In genomic region chr2:203936949-203937348, GRCh38 we compare ENCODE assay signal across 1 cellular context.
A peak's percentile ranks its signal among the peaks of the same experiment; 100 is the strongest.
TF ChIP-seq lines count a peak whose summit lies in the region.

No MANE protein-coding gene starts in this region.

TF ChIP-seq in neural cell, 6 proteins besides CTCF, POLR2A, EP300 and RAD21:
- peak; percentile 76 for TF ChIP-seq REST (IDR thresholded peaks at IDR 0.05; ENCODE audit: borderline replicate concordance)
- TF ChIP-seq POLR2AphosphoS5 (IDR thresholded peaks at IDR 0.05), result peak; percentile 69
- no peak for TF ChIP-seq SMC3 (conservative IDR thresholded peaks at IDR 0.05; ENCODE audit: poor library complexity)
- TF ChIP-seq MXI1 (conservative IDR thresholded peaks at IDR 0.05; ENCODE audit: poor library complexity, severe bottlenecking), result no peak
